8 cellular contexts compared by ENCODE assay signal in the genomic region with DNA sequence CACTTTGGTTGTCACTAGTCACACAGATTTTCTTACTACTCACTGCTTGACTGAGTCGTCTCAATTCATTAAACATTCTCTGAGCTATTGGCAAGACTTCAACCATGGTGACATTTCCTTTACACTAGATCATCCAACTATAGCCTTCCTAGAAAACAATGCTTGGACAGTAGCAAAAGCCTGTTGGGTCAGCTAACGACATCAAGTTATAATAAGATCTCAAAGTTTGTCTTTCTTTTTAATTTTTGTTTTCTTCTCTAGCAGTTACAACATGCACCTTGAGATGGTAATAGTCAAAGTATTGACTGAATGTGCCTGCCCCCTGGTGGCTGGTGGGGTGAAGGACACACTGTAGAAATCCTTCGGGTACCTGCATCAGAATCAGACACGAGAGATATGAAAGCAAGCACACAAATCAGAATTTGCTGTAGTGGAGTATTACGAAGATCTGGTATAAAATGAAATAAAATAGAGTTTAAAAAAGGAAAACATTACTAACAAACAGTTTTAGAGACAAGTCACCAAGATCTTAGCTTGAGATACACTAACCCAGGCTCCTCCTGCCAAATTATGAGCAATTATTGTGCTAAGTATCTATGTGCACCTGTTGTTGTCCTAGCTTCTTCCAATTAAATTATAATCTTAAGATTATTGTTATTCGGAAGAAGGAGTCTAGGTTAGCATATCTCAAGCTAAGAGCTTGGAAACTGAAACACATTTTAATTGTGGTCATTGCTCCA.
DNase-seq lines count a peak whose midpoint lies in the region; ATAC-seq lines count a peak whose summit lies in the region.

No MANE protein-coding gene starts in this region.

- H3K4me1 ChIP-seq in CD4-positive, CD25-positive, alpha-beta regulatory T cell (ENCODE audit: control insufficient read depth, insufficient read depth, low read length, poor library complexity, severe bottlenecking) = no peaks in the 10 kb centered on the region

- H3K27ac ChIP-seq in CD4-positive, CD25-positive, alpha-beta regulatory T cell (ENCODE audit: insufficient read depth, low read length, poor library complexity, severe bottlenecking) = no peak overlapping the region

- no peak overlapping the region for H3K27ac Mint-ChIP-seq in CD4-positive, CD25-positive, alpha-beta regulatory T cell
- peak overlapping the region in 1 of 10 donors; percentile 22 for H3K27ac Mint-ChIP-seq in naive thymus-derived CD8-positive, alpha-beta T cell
- no peak overlapping the region for H3K27ac Mint-ChIP-seq in stimulated activated naive B cell treated with anti-CD40 and anti-IgM and Interleukin-4, amounts not matched to agents 10 μg/mL and 1 μg/mL and 100 μg/mL, for 72 hours

- H3K4me3 Mint-ChIP-seq in CD4-positive, CD25-positive, alpha-beta regulatory T cell = peak overlapping the region in 1 of 4 donors; percentile 45
- H3K4me3 Mint-ChIP-seq in naive thymus-derived CD8-positive, alpha-beta T cell = peak overlapping the region in 1 of 10 donors; percentile 11
- H3K4me3 Mint-ChIP-seq in stimulated activated naive B cell treated with anti-CD40 and anti-IgM and Interleukin-4, amounts not matched to agents 10 μg/mL and 1 μg/mL and 100 μg/mL, for 72 hours = peak overlapping the region in 1 of 2 donors; percentile 17

- no peaks in the 10 kb centered on the region for H3K36me3 ChIP-seq in CD4-positive, CD25-positive, alpha-beta regulatory T cell (ENCODE audit: control insufficient read depth, insufficient read depth, low read length)

- H3K9me3 ChIP-seq in CD4-positive, CD25-positive, alpha-beta regulatory T cell (ENCODE audit: control insufficient read depth in 2 of 2, low read length in 2 of 2) = no peaks in the 10 kb centered on the region

- POLR2A ChIA-PET in naive thymus-derived CD8-positive, alpha-beta T cell (lab: Charles Lee) = no interaction called here

- peaks cover 5 to 22% (median 16%) of the 10 kb centered on the region in 4 donors for H3K4me1 Mint-ChIP-seq in CD4-positive, CD25-positive, alpha-beta regulatory T cell
- peaks cover 6 to 39% (median 21%) of the 10 kb centered on the region in 4 donors for H3K4me1 Mint-ChIP-seq in naive thymus-derived CD8-positive, alpha-beta T cell
- peaks cover 31 to 38% of the 10 kb centered on the region in 2 donors for H3K4me1 Mint-ChIP-seq in stimulated activated naive B cell treated with anti-CD40 and anti-IgM and Interleukin-4, amounts not matched to agents 10 μg/mL and 1 μg/mL and 100 μg/mL, for 72 hours

- peaks cover 6% of the 10 kb centered on the region for H3K36me3 Mint-ChIP-seq in CD4-positive, CD25-positive, alpha-beta regulatory T cell
- no peaks in the 10 kb centered on the region for H3K36me3 Mint-ChIP-seq in naive thymus-derived CD8-positive, alpha-beta T cell
- peaks cover 6 to 15% of the 10 kb centered on the region in 2 donors for H3K36me3 Mint-ChIP-seq in stimulated activated naive B cell treated with anti-CD40 and anti-IgM and Interleukin-4, amounts not matched to agents 10 μg/mL and 1 μg/mL and 100 μg/mL, for 72 hours

- ATAC-seq in CD4-positive, CD25-positive, alpha-beta regulatory T cell (ENCODE audit: low read depth in 2 of 2) = peak; percentile 67 to 77
- ATAC-seq in GM19043 (IDR thresholded peaks at IDR 0.05; ENCODE audit: low read depth, unreplicated experiment) = peak; percentile 85
- ATAC-seq in HG03175 (IDR thresholded peaks at IDR 0.05; ENCODE audit: unreplicated experiment) = peak; percentile 97
- ATAC-seq in esophagus mucosa = peak; percentile 70
- peak; percentile 71 to 78 for ATAC-seq in naive thymus-derived CD8-positive, alpha-beta T cell
- peak; percentile 80 to 82 for ATAC-seq in stimulated activated naive B cell treated with anti-CD40 and anti-IgM and Interleukin-4, amounts not matched to agents 10 μg/mL and 1 μg/mL and 100 μg/mL, for 72 hours (replicated peaks)

- H3K4me3 ChIP-seq in CD4-positive, CD25-positive, alpha-beta regulatory T cell (ENCODE audit: low read depth, low read length) = no peak overlapping the region

- no peaks in the 10 kb centered on the region for H3K9me3 Mint-ChIP-seq in CD4-positive, CD25-positive, alpha-beta regulatory T cell
- no peaks in the 10 kb centered on the region for H3K9me3 Mint-ChIP-seq in naive thymus-derived CD8-positive, alpha-beta T cell
- peaks cover 4 to 11% of the 10 kb centered on the region in 2 donors for H3K9me3 Mint-ChIP-seq in stimulated activated naive B cell treated with anti-CD40 and anti-IgM and Interleukin-4, amounts not matched to agents 10 μg/mL and 1 μg/mL and 100 μg/mL, for 72 hours

- H3K27me3 ChIP-seq in CD4-positive, CD25-positive, alpha-beta regulatory T cell (ENCODE audit: control insufficient read depth, insufficient read depth, low read length) = no peaks in the 10 kb centered on the region

- H3K27me3 Mint-ChIP-seq in CD4-positive, CD25-positive, alpha-beta regulatory T cell = no peaks in the 10 kb centered on the region
- H3K27me3 Mint-ChIP-seq in naive thymus-derived CD8-positive, alpha-beta T cell = no peaks in the 10 kb centered on the region
- no peaks in the 10 kb centered on the region for H3K27me3 Mint-ChIP-seq in stimulated activated naive B cell treated with anti-CD40 and anti-IgM and Interleukin-4, amounts not matched to agents 10 μg/mL and 1 μg/mL and 100 μg/mL, for 72 hours

- DNase-seq in CD4-positive, CD25-positive, alpha-beta regulatory T cell = peak; percentile 44 to 70 (median 59)
- peak; percentile 40 for DNase-seq in NCI-H748 treated with DMSO at 0.1 percent for 48 hours (lab: John Stamatoyannopoulos, UW)
- DNase-seq in activated CD8-positive, alpha-beta memory T cell treated with anti-CD3 and anti-CD28 coated beads, Interleukin-2, amount 50 U/mL, for 24 hours (ENCODE audit: extremely low read depth) = peak; percentile 45
- peak; percentile 33 to 80 (median 60) for DNase-seq in naive thymus-derived CD8-positive, alpha-beta T cell
- peak; percentile 36 for DNase-seq in stimulated activated naive B cell treated with anti-CD40 and anti-IgM and Interleukin-4, amounts not matched to agents 10 μg/mL and 1 μg/mL and 100 μg/mL, for 72 hours
